22 cellular contexts compared by ENCODE assay signal in the genomic region with DNA sequence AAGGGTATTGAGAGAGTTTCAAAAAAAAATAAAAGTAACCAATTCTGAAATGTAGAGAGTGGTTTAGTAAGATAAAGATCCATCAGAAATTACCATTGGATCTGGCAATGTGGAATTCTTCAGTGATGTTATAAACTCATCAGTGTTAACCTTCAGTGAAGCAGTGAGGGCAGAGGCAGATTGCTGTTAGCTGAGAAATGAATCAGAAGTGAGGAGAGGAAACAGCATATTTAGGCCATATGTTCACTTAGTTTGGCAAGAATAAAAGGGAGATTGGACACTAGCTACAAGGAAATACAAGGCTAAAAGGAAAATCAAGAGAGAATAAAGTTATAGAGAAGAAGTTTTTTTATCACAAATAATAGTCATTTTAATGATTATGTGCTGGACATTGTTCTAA.
"Had no signal": no experiment of that assay in that cellular context is flagged by ENCODE, and none has a peak within 500 bp of the region (broad histone marks: within the 10 kb centered on the region; RNA-seq: fewer than 3 reads in every experiment).

No MANE protein-coding gene starts in this region.

- FAIRE-seq: colon had no signal

- H3K4me3 ChIP-seq: cardiac muscle cell, right atrium auricular region, skin epidermis, transverse colon had no signal

- H3K27ac ChIP-seq: cardiac muscle cell, right atrium auricular region, skin epidermis, transverse colon had no signal

- DNase-seq: activated CD4-positive, alpha-beta T cell treated with anti-CD3 and anti-CD28 coated beads, Interleukin-2, amount 50 U/mL, for 48 hours; activated CD4-positive, CD25-positive, alpha-beta regulatory T cell treated with anti-CD3 and anti-CD28 coated beads, Interleukin-2, amount 50 U/mL, for 72 hours; activated naive CD4-positive, alpha-beta T cell treated with anti-CD3 and anti-CD28 coated beads for 36 hours; activated T-cell treated with anti-CD3 and anti-CD28 coated beads, Interleukin-2, amount 50 U/mL, for 1 hour; erythroblast; hippocampal formation; mesendoderm; occipital lobe; stimulated activated CD4-positive, alpha-beta T cell treated with anti-CD3 and anti-CD28 coated beads, Interleukin-15, amount 100 ng/mL, for 24 hours; stimulated activated CD4-positive, alpha-beta T cell treated with anti-CD3 and anti-CD28 coated beads, Interleukin-4, amount 100 ng/mL, for 1 hour; stimulated activated naive CD4-positive, alpha-beta T cell; substantia nigra; T-helper 1 cell; T1000; transverse colon had no signal

- H3K4me3 Mint-ChIP-seq: activated naive CD4-positive, alpha-beta T cell treated with anti-CD3 and anti-CD28 coated beads for 36 hours; nephron had no signal

- H3K27ac Mint-ChIP-seq: activated naive CD4-positive, alpha-beta T cell treated with anti-CD3 and anti-CD28 coated beads for 36 hours; activated T-helper 2 cell treated with anti-CD3 and anti-CD28 coated beads, Interferon-gamma antibody, Interleukin-2, Interleukin-4, amounts not matched to agents 10 μg/mL and 5 μg/mL and 100 μg/mL, durations not matched to agents 14 hours and 24 hours and 36 hours; nephron; progenitor cell of endocrine pancreas had no signal

- H3K9me3 Mint-ChIP-seq: activated T-helper 2 cell treated with anti-CD3 and anti-CD28 coated beads, Interferon-gamma antibody, Interleukin-2, Interleukin-4, amounts not matched to agents 10 μg/mL and 5 μg/mL and 100 μg/mL, durations not matched to agents 14 hours and 24 hours and 36 hours; nephron had no signal

- H3K4me1 Mint-ChIP-seq: nephron had no signal
